ENCODE assay signal across 1 cellular context in genomic region chr17:75493476-75494129, GRCh38.
TF ChIP-seq lines count a peak whose summit lies in the region.

No MANE protein-coding gene starts in this region.

TF ChIP-seq in HepG2, 621 proteins besides CTCF, POLR2A, EP300 and RAD21:
- no peak for TF ChIP-seq RFX1 (IDR thresholded peaks at IDR 0.05)
- TF ChIP-seq AGO2 (optimal IDR thresholded peaks at IDR 0.05; ENCODE audit: low read depth, low read length) = peak; percentile 19
